8 cellular contexts compared by ENCODE assay signal in genomic region chrX:110145854-110146253, GRCh38.
DNase-seq lines count a peak whose midpoint lies in the region; ATAC-seq, FAIRE-seq and TF ChIP-seq lines count a peak whose summit lies in the region.

No MANE protein-coding gene starts in this region.

- no peak overlapping the region for H3K4me3 ChIP-seq in GM06990 (replicated peaks; ENCODE audit: low read depth, low read length)

- in situ Hi-C loops in ACHN (cut with HindIII; ENCODE audit: low pct_ligation_motif_present, low pct_unique_long_range_greater_than_20kb, low sequenced_read_pairs): no loop called here

- ATAC-seq in HG02678 (IDR thresholded peaks at IDR 0.05; ENCODE audit: unreplicated experiment): peak; percentile 69
- peak in 2 of 3 donors; percentile 59 to 66 for ATAC-seq in natural killer cell
- no peak for ATAC-seq in GM19023 (IDR thresholded peaks at IDR 0.05; ENCODE audit: unreplicated experiment)

- H3K27me3 Mint-ChIP-seq in natural killer cell (ENCODE audit: low read depth in 2 of 2): no peaks in the 10 kb centered on the region

- H3K9me3 Mint-ChIP-seq in natural killer cell: no peaks in the 10 kb centered on the region

- H3K36me3 Mint-ChIP-seq in natural killer cell: no peaks in the 10 kb centered on the region

- H3K27ac Mint-ChIP-seq in natural killer cell: no peak overlapping the region

- H3K27me3 ChIP-seq in GM06990 (replicated peaks; ENCODE audit: control insufficient read depth, insufficient read depth, low read length): no peaks in the 10 kb centered on the region

- no peak overlapping the region for H3K4me3 Mint-ChIP-seq in natural killer cell

- intact Hi-C loops in natural killer cell (cut with micrococcal nuclease): no loop called here

- H3K36me3 ChIP-seq in GM06990 (ENCODE audit: control insufficient read depth, insufficient read depth, low read length): no peaks in the 10 kb centered on the region

- DNase-seq in ACHN (peak; percentile 24), GM06990 (ENCODE audit: extremely low read depth, insufficient read length) (no peak), RKO (ENCODE audit: low spot score) (peak; percentile 68), natural killer cell (no peak), DMS153 (lab: John Stamatoyannopoulos, UW) (no peak)

- peak; percentile 78 for TF ChIP-seq CTCF in GM06990 (IDR thresholded peaks at IDR 0.05; ENCODE audit: insufficient read depth, low read length, poor library complexity, severe bottlenecking)
- TF ChIP-seq CTCF in natural killer cell (IDR thresholded peaks at IDR 0.05): peak; percentile 14

- H3K4me1 Mint-ChIP-seq in natural killer cell: peaks cover 0 to 6% of the 10 kb centered on the region in 2 donors

- FAIRE-seq in endometrium (lab: Jason Lieb, UNC): peak; percentile 59

Comparison
In these comparisons a context has a peak if more than half of its experiments do, and no peak if none do; other contexts are left out.
1. DNase-seq: peak in ACHN (single experiment) and RKO (single experiment); none in GM06990 (single experiment), natural killer cell (single experiment) and DMS153 (single experiment).